ENCODE assay signal across 10 cellular contexts in genomic region chr11:118838905-118839553, GRCh38. TPM values are rescaled to one million over a fixed set of nuclear protein-coding genes. Genes with fewer than 3 reads are reported as not detected.
DNase-seq lines count a peak whose midpoint lies in the region; ATAC-seq and TF ChIP-seq lines count a peak whose summit lies in the region.
"Had no signal": no experiment of that assay in that cellular context is flagged by ENCODE, and none has a peak within 500 bp of the region (broad histone marks: within the 10 kb centered on the region; RNA-seq: fewer than 3 reads in every experiment).

No MANE protein-coding gene starts in this region.

- H3K4me3 ChIP-seq in DND-41 (ENCODE audit: low read depth in 1 of 2, low read length in 2 of 2) = no peak overlapping the region
- no peak overlapping the region for H3K4me3 ChIP-seq in WERI-Rb-1 (ENCODE audit: low read depth, low read length)
- H3K4me3 ChIP-seq: Peyer's patch had no signal

- no peaks in the 10 kb centered on the region for H3K79me2 ChIP-seq in DND-41 (ENCODE audit: insufficient read depth, low read length)

- H3K27ac Mint-ChIP-seq in activated T-helper 2 cell treated with anti-CD3 and anti-CD28 coated beads, Interferon-gamma antibody, Interleukin-2, Interleukin-4, amounts not matched to agents 10 μg/mL and 5 μg/mL and 100 μg/mL, durations not matched to agents 14 hours and 24 hours and 36 hours = peak overlapping the region; percentile 44

- TF ChIP-seq CTCF in DND-41 (IDR thresholded peaks at IDR 0.05; ENCODE audit: borderline replicate concordance, extremely low read depth, low read length, poor library complexity, severe bottlenecking) (no peak), WERI-Rb-1 (IDR thresholded peaks at IDR 0.05; ENCODE audit: low read depth, low read length) (no peak)

- H3K4me3 Mint-ChIP-seq in activated T-helper 2 cell treated with anti-CD3 and anti-CD28 coated beads, Interferon-gamma antibody, Interleukin-2, Interleukin-4, amounts not matched to agents 10 μg/mL and 5 μg/mL and 100 μg/mL, durations not matched to agents 14 hours and 24 hours and 36 hours (ENCODE audit: low read depth) = no peak overlapping the region

- H3K4me1 ChIP-seq in DND-41 (ENCODE audit: insufficient read depth, low read length) = peaks cover 19% of the 10 kb centered on the region
- H3K4me1 ChIP-seq: Peyer's patch had no signal

- H3K4me1 Mint-ChIP-seq in activated T-helper 2 cell treated with anti-CD3 and anti-CD28 coated beads, Interferon-gamma antibody, Interleukin-2, Interleukin-4, amounts not matched to agents 10 μg/mL and 5 μg/mL and 100 μg/mL, durations not matched to agents 14 hours and 24 hours and 36 hours (ENCODE audit: low read depth) = peaks cover 31% of the 10 kb centered on the region

- H3K36me3 Mint-ChIP-seq in activated T-helper 2 cell treated with anti-CD3 and anti-CD28 coated beads, Interferon-gamma antibody, Interleukin-2, Interleukin-4, amounts not matched to agents 10 μg/mL and 5 μg/mL and 100 μg/mL, durations not matched to agents 14 hours and 24 hours and 36 hours (ENCODE audit: low read depth) = no peaks in the 10 kb centered on the region

- H4K20me1 ChIP-seq in DND-41 (ENCODE audit: insufficient read depth, low read length) = no peaks in the 10 kb centered on the region

- H3K27me3 Mint-ChIP-seq in activated T-helper 2 cell treated with anti-CD3 and anti-CD28 coated beads, Interferon-gamma antibody, Interleukin-2, Interleukin-4, amounts not matched to agents 10 μg/mL and 5 μg/mL and 100 μg/mL, durations not matched to agents 14 hours and 24 hours and 36 hours (ENCODE audit: low read depth) = no peaks in the 10 kb centered on the region

- H3K4me2 ChIP-seq in DND-41 (ENCODE audit: insufficient read depth, low read length) = no peak overlapping the region

- H3K27ac ChIP-seq in DND-41 (ENCODE audit: low read length) (no peak overlapping the region), WERI-Rb-1 (no peak overlapping the region)

- H3K27me3 ChIP-seq in DND-41 (ENCODE audit: insufficient read depth, low read length, poor library complexity) (no peaks in the 10 kb centered on the region), WERI-Rb-1 (ENCODE audit: insufficient read depth, low read depth, severe bottlenecking) (no peaks in the 10 kb centered on the region)
- H3K27me3 ChIP-seq: Peyer's patch had no signal

- 0 out of 2 replicates have a peak overlapping the region, but pooled peaks have one; percentile 33 for H2AFZ ChIP-seq in DND-41 (ENCODE audit: low read depth, low read length)

- H3K9me3 Mint-ChIP-seq in activated T-helper 2 cell treated with anti-CD3 and anti-CD28 coated beads, Interferon-gamma antibody, Interleukin-2, Interleukin-4, amounts not matched to agents 10 μg/mL and 5 μg/mL and 100 μg/mL, durations not matched to agents 14 hours and 24 hours and 36 hours = no peaks in the 10 kb centered on the region

- H3K9me3 ChIP-seq in DND-41 (ENCODE audit: insufficient read depth, low read length, severe bottlenecking) (no peaks in the 10 kb centered on the region), WERI-Rb-1 (ENCODE audit: severe bottlenecking) (no peaks in the 10 kb centered on the region)
- H3K9me3 ChIP-seq: Peyer's patch had no signal

- ATAC-seq in DND-41 (ENCODE audit: insufficient read depth, low read depth) (no peak), GM19372 (IDR thresholded peaks at IDR 0.05; ENCODE audit: low read depth, unreplicated experiment) (peak; percentile 68), HG03095 (IDR thresholded peaks at IDR 0.05; ENCODE audit: unreplicated experiment) (peak; percentile 72)

- H3K9ac ChIP-seq in DND-41 (ENCODE audit: low read depth, low read length) = no peak overlapping the region

- H3K36me3 ChIP-seq in DND-41 (ENCODE audit: insufficient read depth, low read length) (no peaks in the 10 kb centered on the region), WERI-Rb-1 (no peaks in the 10 kb centered on the region)
- H3K36me3 ChIP-seq: Peyer's patch had no signal

- intact Hi-C loops in activated T-helper 2 cell treated with anti-CD3 and anti-CD28 coated beads, Interferon-gamma antibody, Interleukin-2, Interleukin-4, amounts not matched to agents 10 μg/mL and 5 μg/mL and 100 μg/mL, durations not matched to agents 14 hours and 24 hours and 36 hours (cut with micrococcal nuclease) = no loop called here

- no peak for DNase-seq in DND-41
- no peak for DNase-seq in activated T-helper 2 cell treated with anti-CD3 and anti-CD28 coated beads, Interferon-gamma antibody, Interleukin-2, Interleukin-4, amounts not matched to agents 10 μg/mL and 5 μg/mL and 100 μg/mL, durations not matched to agents 14 hours and 24 hours and 36 hours (ENCODE audit: low spot score)
- no peak for DNase-seq in NCI-H128 (lab: John Stamatoyannopoulos, UW; ENCODE audit: unreplicated experiment)
- DNase-seq in SW480 (ENCODE audit: low spot score) = no peak
- no peak for DNase-seq in cerebellum (ENCODE audit: low spot score)
- DNase-seq in WERI-Rb-1 = no peak
- DNase-seq: activated T-cell treated with anti-CD3 and anti-CD28 coated beads, Interleukin-2, amount 50 U/mL, for 48 hours had no signal

RNA-seq across cellular contexts. Expression of gene CXCR5, which starts 44.7 kb away (rescaled TPM):
- 7.5 and 8.1 TPM in 2 replicates for total RNA-seq in activated T-helper 2 cell treated with anti-CD3 and anti-CD28 coated beads, Interferon-gamma antibody, Interleukin-2, Interleukin-4, amounts not matched to agents 10 μg/mL and 5 μg/mL and 100 μg/mL, durations not matched to agents 14 hours and 24 hours and 36 hours
- not detected for total RNA-seq in cerebellum

RNA-seq across cellular contexts. Expression of gene DDX6, which starts 48.1 kb away (rescaled TPM):
- total RNA-seq in activated T-helper 2 cell treated with anti-CD3 and anti-CD28 coated beads, Interferon-gamma antibody, Interleukin-2, Interleukin-4, amounts not matched to agents 10 μg/mL and 5 μg/mL and 100 μg/mL, durations not matched to agents 14 hours and 24 hours and 36 hours = 132 and 135 TPM in 2 replicates
- total RNA-seq in cerebellum = 237 TPM
